ENCODE assay signal across 16 cellular contexts in genomic region chr2:239349448-239350135, GRCh38. TPM values are rescaled to one million over a fixed set of nuclear protein-coding genes. Genes with fewer than 3 reads are reported as not detected.
DNase-seq lines count a peak whose midpoint lies in the region; ATAC-seq and TF ChIP-seq lines count a peak whose summit lies in the region.
"Had no signal": no experiment of that assay in that cellular context is flagged by ENCODE, and none has a peak within 500 bp of the region (broad histone marks: within the 10 kb centered on the region; RNA-seq: fewer than 3 reads in every experiment).

No MANE protein-coding gene starts in this region.

- H3K4me3 ChIP-seq in left ventricle myocardium inferior (no peak overlapping the region), endodermal cell (ENCODE audit: low read length) (no peak overlapping the region), neural progenitor cell (no peak overlapping the region), vagina (peak overlapping the region in 1 of 2 donors; percentile 19)

- H3K9me3 ChIP-seq in left ventricle myocardium inferior (replicated peaks) = peaks cover 5% of the 10 kb centered on the region
- peaks cover 8% of the 10 kb centered on the region for H3K9me3 ChIP-seq in endodermal cell (ENCODE audit: control insufficient read depth, low read length)
- no peaks in the 10 kb centered on the region for H3K9me3 ChIP-seq in neural progenitor cell (ENCODE audit: low read depth)
- no peaks in the 10 kb centered on the region for H3K9me3 ChIP-seq in vagina

- TF ChIP-seq POLR2A in vagina (IDR thresholded peaks at IDR 0.05) = no peak

- no peaks in the 10 kb centered on the region for H3K4me1 Mint-ChIP-seq in endodermal cell
- H3K4me1 Mint-ChIP-seq in neural progenitor cell = peaks cover 18% of the 10 kb centered on the region

- 83 to 93% methylated on average over 14 to 25 of the region's 25 CpGs for WGBS in endodermal cell (ENCODE audit: insufficient coverage in 1 of 2, insufficient read length in 1 of 2), 2 experiments

- peak overlapping the region; percentile 27 for H3K4me2 ChIP-seq in neural progenitor cell
- H3K4me2 ChIP-seq: KMS-11 had no signal

- H3K36me3 ChIP-seq in left ventricle myocardium inferior (peaks cover 29% of the 10 kb centered on the region), endodermal cell (ENCODE audit: control insufficient read depth, insufficient read depth, low read length) (peaks cover 16% of the 10 kb centered on the region), neural progenitor cell (no peaks in the 10 kb centered on the region), vagina (peaks cover 0 to 11% of the 10 kb centered on the region in 2 donors)

- peaks cover 3% of the 10 kb centered on the region for H3K9me3 Mint-ChIP-seq in endodermal cell
- peaks cover 6% of the 10 kb centered on the region for H3K9me3 Mint-ChIP-seq in neural progenitor cell

- peaks cover 28% of the 10 kb centered on the region for H3K36me3 Mint-ChIP-seq in endodermal cell (ENCODE audit: low read depth)
- H3K36me3 Mint-ChIP-seq in neural progenitor cell = peaks cover 29% of the 10 kb centered on the region

- H3K27me3 ChIP-seq in left ventricle myocardium inferior (ENCODE audit: low read depth) (no peaks in the 10 kb centered on the region), endodermal cell (ENCODE audit: control insufficient read depth, insufficient read depth, low read length, poor library complexity, severe bottlenecking) (no peaks in the 10 kb centered on the region), neural progenitor cell (no peaks in the 10 kb centered on the region), vagina (no peaks in the 10 kb centered on the region)

- no peak overlapping the region for H3K4me3 Mint-ChIP-seq in endodermal cell
- no peak overlapping the region for H3K4me3 Mint-ChIP-seq in neural progenitor cell
- H3K4me3 Mint-ChIP-seq: activated CD8-positive, alpha-beta memory T cell treated with anti-CD3 and anti-CD28 coated beads, Interleukin-2, amount 10 ng/mL, durations not matched to agents 7 days and 5 days had no signal

- peak; percentile 56 for DNase-seq in cardiac septum (ENCODE audit: low spot score)
- no peak for DNase-seq in left ventricle myocardium inferior
- DNase-seq in endodermal cell = no peak
- DNase-seq in neural progenitor cell (ENCODE audit: low spot score) = peak; percentile 57
- peak in 1 of 2 donors; percentile 85 for DNase-seq in vagina (ENCODE audit: extremely low spot score in 2 of 2)
- no peak for DNase-seq in MV-4-11 (lab: John Stamatoyannopoulos, UW)
- DNase-seq: ACHN; activated CD8-positive, alpha-beta memory T cell treated with anti-CD3 and anti-CD28 coated beads, Interleukin-2, amount 10 ng/mL, durations not matched to agents 7 days and 5 days; NCI-H1436; NCI-H524; substantia nigra had no signal

- no peak overlapping the region for H2AFZ ChIP-seq in neural progenitor cell (replicated peaks)

- ATAC-seq in HG03159 (IDR thresholded peaks at IDR 0.05; ENCODE audit: unreplicated experiment) = no peak
- ATAC-seq in HG03139 (IDR thresholded peaks at IDR 0.05; ENCODE audit: unreplicated experiment) = no peak
- ATAC-seq: activated CD8-positive, alpha-beta memory T cell treated with anti-CD3 and anti-CD28 coated beads, Interleukin-2, amount 10 ng/mL, durations not matched to agents 7 days and 5 days; Panc1 had no signal

- H3K27ac Mint-ChIP-seq in endodermal cell (no peak overlapping the region), neural progenitor cell (no peak overlapping the region)
- H3K27ac Mint-ChIP-seq: activated CD8-positive, alpha-beta memory T cell treated with anti-CD3 and anti-CD28 coated beads, Interleukin-2, amount 10 ng/mL, durations not matched to agents 7 days and 5 days had no signal

- H3K4me1 ChIP-seq in left ventricle myocardium inferior (peaks cover 26% of the 10 kb centered on the region), endodermal cell (ENCODE audit: control insufficient read depth, insufficient read depth, low read length) (no peaks in the 10 kb centered on the region), neural progenitor cell (peaks cover 20% of the 10 kb centered on the region), vagina (peaks cover 19% of the 10 kb centered on the region)

- H3K27ac ChIP-seq in left ventricle myocardium inferior (replicated peaks) = no peak overlapping the region
- peak overlapping the region; percentile 79 for H3K27ac ChIP-seq in endodermal cell (ENCODE audit: low read depth, low read length)
- H3K27ac ChIP-seq in neural progenitor cell = peak overlapping the region; percentile 53
- H3K27ac ChIP-seq in vagina = peak overlapping the region; percentile 80
- H3K27ac ChIP-seq: HL-60, KMS-11 had no signal

- TF ChIP-seq CTCF in left ventricle myocardium inferior (IDR thresholded peaks at IDR 0.05; ENCODE audit: borderline replicate concordance) = no peak
- no peak for TF ChIP-seq CTCF in endodermal cell (conservative IDR thresholded peaks at IDR 0.05)
- TF ChIP-seq CTCF in neural progenitor cell (IDR thresholded peaks at IDR 0.05) = no peak
- no peak for TF ChIP-seq CTCF in vagina (IDR thresholded peaks at IDR 0.05)

- peaks cover 32% of the 10 kb centered on the region for H4K20me1 ChIP-seq in neural progenitor cell (ENCODE audit: low read depth)

- peaks cover 12% of the 10 kb centered on the region for H3F3A ChIP-seq in neural progenitor cell (ENCODE audit: low read depth)

- intact Hi-C loops in cardiac septum (cut with DNase I) = no loop called here
- intact Hi-C loops in left ventricle myocardium inferior (cut with micrococcal nuclease) = no loop called here
- intact Hi-C loops in vagina (cut with DNase I) = no loop called here

- no peak overlapping the region for H3K9ac ChIP-seq in endodermal cell (ENCODE audit: extremely low read depth, low read length, poor library complexity, severe bottlenecking)
- no peak overlapping the region for H3K9ac ChIP-seq in neural progenitor cell
- H3K9ac ChIP-seq: KMS-11 had no signal

- peaks cover 77% of the 10 kb centered on the region for H3K79me2 ChIP-seq in neural progenitor cell (ENCODE audit: low read depth)

- H3K27me3 Mint-ChIP-seq in endodermal cell (ENCODE audit: insufficient read depth) (no peaks in the 10 kb centered on the region), neural progenitor cell (ENCODE audit: insufficient read depth, low read depth) (no peaks in the 10 kb centered on the region)
- H3K27me3 Mint-ChIP-seq: activated CD8-positive, alpha-beta memory T cell treated with anti-CD3 and anti-CD28 coated beads, Interleukin-2, amount 10 ng/mL, durations not matched to agents 7 days and 5 days had no signal

RNA-seq across cellular contexts. Expression of gene HDAC4, which starts 51.2 kb away (rescaled TPM):
- 34.4 TPM for total RNA-seq in cardiac septum
- 23.9 TPM for total RNA-seq in left ventricle myocardium inferior
- 10 to 100 TPM; 45.7 to 51.2 TPM for total RNA-seq in endodermal cell
- polyA plus RNA-seq in endodermal cell (2013, experiment 1 of 2) = 11.1 TPM
- polyA plus RNA-seq in endodermal cell (2013, experiment 2 of 2) = 13.9 TPM
- 36.0 and 40.8 TPM in 2 replicates for total RNA-seq in neural progenitor cell (ENCODE audit: low replicate concordance)
- 76.6 TPM for total RNA-seq in vagina

Comparison
In these comparisons a context has a peak if more than half of its experiments do, and no peak if none do; other contexts are left out.
1. DNase-seq: peak in cardiac septum (single experiment) and neural progenitor cell (single experiment); none in left ventricle myocardium inferior (single experiment), endodermal cell (single experiment) and MV-4-11 (single experiment).